ENCODE assay signal across 32 cellular contexts in genomic region chrX:15344106-15344505, GRCh38. TPM values are rescaled to one million over a fixed set of nuclear protein-coding genes. Genes with fewer than 3 reads are reported as not detected.
"Had no signal": no experiment of that assay in that cellular context is flagged by ENCODE, and none has a peak within 500 bp of the region (broad histone marks: within the 10 kb centered on the region; RNA-seq: fewer than 3 reads in every experiment).

No MANE protein-coding gene starts in this region.

- H3K27ac ChIP-seq: dorsolateral prefrontal cortex, esophagus squamous epithelium, heart right ventricle, psoas muscle, sigmoid colon, thyroid gland, vagina had no signal

- H3K4me1 ChIP-seq: esophagus squamous epithelium, heart right ventricle, psoas muscle, sigmoid colon, stomach, thyroid gland, vagina had no signal

- H3K27ac Mint-ChIP-seq: nephron progenitor cell; stimulated activated effector memory CD8-positive, alpha-beta T cell treated with anti-CD3 and anti-CD28 coated beads, Interleukin-12 subunit alpha, Interleukin-12 subunit beta, amount 100 ng/mL, for 72 hours had no signal

- H3K9me3 ChIP-seq: esophagus squamous epithelium, heart right ventricle, psoas muscle, sigmoid colon, stomach, thyroid gland, vagina had no signal

- H3K9me3 Mint-ChIP-seq: naive thymus-derived CD8-positive, alpha-beta T cell; nephron progenitor cell; stimulated activated effector memory CD8-positive, alpha-beta T cell treated with anti-CD3 and anti-CD28 coated beads, Interleukin-12 subunit alpha, Interleukin-12 subunit beta, amount 100 ng/mL, for 72 hours had no signal

- H3K4me3 Mint-ChIP-seq: naive thymus-derived CD8-positive, alpha-beta T cell; nephron progenitor cell; stimulated activated effector memory CD8-positive, alpha-beta T cell treated with anti-CD3 and anti-CD28 coated beads, Interleukin-12 subunit alpha, Interleukin-12 subunit beta, amount 100 ng/mL, for 72 hours had no signal

- H3K36me3 ChIP-seq: esophagus squamous epithelium, sigmoid colon, thyroid gland, vagina had no signal

- H3K36me3 Mint-ChIP-seq: naive thymus-derived CD8-positive, alpha-beta T cell; stimulated activated effector memory CD8-positive, alpha-beta T cell treated with anti-CD3 and anti-CD28 coated beads, Interleukin-12 subunit alpha, Interleukin-12 subunit beta, amount 100 ng/mL, for 72 hours had no signal

- H3K4me1 Mint-ChIP-seq: naive thymus-derived CD8-positive, alpha-beta T cell; stimulated activated effector memory CD8-positive, alpha-beta T cell treated with anti-CD3 and anti-CD28 coated beads, Interleukin-12 subunit alpha, Interleukin-12 subunit beta, amount 100 ng/mL, for 72 hours had no signal

- H3K27me3 ChIP-seq: esophagus squamous epithelium, sigmoid colon, thyroid gland, vagina had no signal

- H3K4me3 ChIP-seq: dorsolateral prefrontal cortex, esophagus squamous epithelium, heart right ventricle, psoas muscle, sigmoid colon, stomach, thyroid gland, vagina had no signal

- DNase-seq: cortex of kidney; dorsolateral prefrontal cortex; effector CD8-positive, alpha-beta T cell; erythroblast; esophagus squamous epithelium; foreskin melanocyte; glutamatergic neuron; heart right ventricle; hippocampal formation; kidney; mammary epithelial cell; naive thymus-derived CD8-positive, alpha-beta T cell; nephron progenitor cell; nucleus accumbens; posterior cingulate gyrus; psoas muscle; right cardiac atrium; sigmoid colon; stimulated activated CD4-positive, alpha-beta T cell treated with anti-CD3 and anti-CD28 coated beads, Interleukin-2, amount 100 ng/mL, for 24 hours; stimulated activated CD4-positive, alpha-beta T cell treated with anti-CD3 and anti-CD28 coated beads, Interleukin-4, amount 100 ng/mL, for 24 hours; stimulated activated naive CD4-positive, alpha-beta T cell treated with Interleukin-2 at 50 U/mL for 16 hours; stomach; thyroid gland; trophoblast cell had no signal

RNA-seq across cellular contexts. Expression of gene ASB11, which starts 28.7 kb away (rescaled TPM):
- total RNA-seq: esophagus squamous epithelium; left lobe of liver; liver; mammary epithelial cell; mesenteric fat pad; naive thymus-derived CD8-positive, alpha-beta T cell; osteocyte; renal cortical epithelial cell; sigmoid colon; ureter; vagina had no signal
- polyA plus RNA-seq: mammary epithelial cell; naive thymus-derived CD8-positive, alpha-beta T cell had no signal

RNA-seq across cellular contexts. Expression of gene VEGFD, which starts 40.1 kb away (rescaled TPM):
- total RNA-seq: naive thymus-derived CD8-positive, alpha-beta T cell had no signal
- polyA plus RNA-seq: naive thymus-derived CD8-positive, alpha-beta T cell had no signal
